ENCODE assay signal across 1 cellular context in the genomic region with DNA sequence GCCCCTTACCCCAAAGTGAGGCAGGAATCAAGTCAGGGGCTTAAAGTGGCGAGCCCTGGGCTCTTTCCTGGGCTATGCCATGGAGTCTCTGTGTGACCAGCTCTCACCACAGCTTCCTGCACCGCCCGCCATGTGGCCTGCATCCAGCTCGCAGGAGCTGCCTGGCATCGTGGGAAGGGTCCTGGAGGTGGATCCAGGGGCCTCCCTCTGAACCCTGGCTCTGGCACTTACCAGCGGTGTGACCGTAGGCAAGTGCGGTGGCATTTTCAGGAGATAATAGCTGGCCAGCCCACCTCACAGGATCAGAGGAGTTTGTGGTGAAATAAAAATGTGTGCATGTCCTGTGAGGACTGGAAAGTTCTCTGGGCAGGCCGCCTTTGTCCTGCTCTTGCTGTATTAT.
TF ChIP-seq lines count a peak whose summit lies in the region.

No MANE protein-coding gene starts in this region.

TF ChIP-seq in HepG2, 621 proteins besides CTCF, POLR2A, EP300 and RAD21:
- TF ChIP-seq SMARCC2 (IDR thresholded peaks at IDR 0.05) (no peak), AGO2 (optimal IDR thresholded peaks at IDR 0.05; ENCODE audit: low read depth, low read length) (peak; percentile 31), ZNF12 (CRISPR knock-in tag; IDR thresholded peaks at IDR 0.05) (no peak), ZNF672 (CRISPR knock-in tag; IDR thresholded peaks at IDR 0.05) (no peak), ZNF232 (CRISPR knock-in tag; IDR thresholded peaks at IDR 0.05; ENCODE audit: borderline replicate concordance) (no peak)
- TF ChIP-seq, protein P1, sequence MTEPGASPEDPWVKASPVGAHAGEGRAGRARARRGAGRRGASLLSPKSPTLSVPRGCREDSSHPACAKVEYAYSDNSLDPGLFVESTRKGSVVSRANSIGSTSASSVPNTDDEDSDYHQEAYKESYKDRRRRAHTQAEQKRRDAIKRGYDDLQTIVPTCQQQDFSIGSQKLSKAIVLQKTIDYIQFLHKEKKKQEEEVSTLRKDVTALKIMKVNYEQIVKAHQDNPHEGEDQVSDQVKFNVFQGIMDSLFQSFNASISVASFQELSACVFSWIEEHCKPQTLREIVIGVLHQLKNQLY (CRISPR knock-in tag; IDR thresholded peaks at IDR 0.05): no peak
